ENCODE assay signal across 13 cellular contexts in the genomic region with DNA sequence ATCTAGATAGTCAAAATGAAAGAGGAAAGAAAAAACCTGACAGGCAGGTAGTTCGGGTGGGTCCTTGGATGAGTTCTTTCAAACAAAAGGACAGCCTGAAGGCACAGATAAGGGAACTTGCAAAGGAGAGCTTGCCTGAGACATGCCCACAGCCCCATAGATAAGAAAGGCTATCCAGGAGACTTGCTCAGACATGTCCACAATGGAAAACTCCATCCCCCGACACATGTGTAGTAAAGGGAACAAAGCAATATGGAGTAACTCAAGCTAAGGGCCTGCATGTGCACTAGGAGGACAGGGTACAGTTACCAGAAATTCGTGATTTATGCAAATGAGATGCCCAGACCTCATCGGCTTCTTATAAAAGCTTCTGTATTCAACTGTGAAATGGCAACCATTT.
DNase-seq lines count a peak whose midpoint lies in the region; ATAC-seq, FAIRE-seq and TF ChIP-seq lines count a peak whose summit lies in the region.
"Had no signal": no experiment of that assay in that cellular context is flagged by ENCODE, and none has a peak within 500 bp of the region (broad histone marks: within the 10 kb centered on the region; RNA-seq: fewer than 3 reads in every experiment).

No MANE protein-coding gene starts in this region.

- no peaks in the 10 kb centered on the region for H3K9me3 Mint-ChIP-seq in astrocyte (ENCODE audit: unreplicated experiment)

- TF ChIP-seq POLR2A in GM18505 (IDR thresholded peaks at IDR 0.05; ENCODE audit: borderline replicate concordance, extremely low read depth, insufficient read depth, insufficient read length): no peak

- DNase-seq in GM12865 (ENCODE audit: low read depth) (peak; percentile 7), NCI-H146 (lab: John Stamatoyannopoulos, UW) (peak; percentile 99), astrocyte (ENCODE audit: low read depth) (peak; percentile 47), keratinocyte (ENCODE audit: low read depth, low spot score) (peak; percentile 86), Ammon's horn (ENCODE audit: low spot score) (no peak), NCI-H2081 (lab: John Stamatoyannopoulos, UW) (no peak)
- DNase-seq: foreskin melanocyte had no signal

- H3K27ac Mint-ChIP-seq in astrocyte (ENCODE audit: unreplicated experiment): peak overlapping the region; percentile 95
- H3K27ac Mint-ChIP-seq: memory B cell had no signal

- H3K9me1 ChIP-seq in keratinocyte (ENCODE audit: control insufficient read depth, extremely low read depth, insufficient read depth, low read length): no peaks in the 10 kb centered on the region

- H3K79me2 ChIP-seq in astrocyte (ENCODE audit: insufficient read depth, low read length): no peaks in the 10 kb centered on the region
- H3K79me2 ChIP-seq in keratinocyte (ENCODE audit: control insufficient read depth, insufficient read depth, low read length): no peaks in the 10 kb centered on the region

- H3K36me3 ChIP-seq in astrocyte (ENCODE audit: insufficient read depth, low read length) (no peaks in the 10 kb centered on the region), keratinocyte (ENCODE audit: control insufficient read depth in 2 of 2, extremely low read depth in 1 of 2, insufficient read depth in 2 of 2, low read length in 2 of 2) (no peaks in the 10 kb centered on the region)
- H3K36me3 ChIP-seq: cardiac muscle cell, thoracic aorta had no signal

- H3K27me3 ChIP-seq in astrocyte (ENCODE audit: insufficient read depth, low read length) (no peaks in the 10 kb centered on the region), keratinocyte (ENCODE audit: control insufficient read depth, extremely low read depth, insufficient read depth, low read length) (no peaks in the 10 kb centered on the region)
- H3K27me3 ChIP-seq: cardiac muscle cell had no signal

- TF ChIP-seq CTCF in GM12865 (IDR thresholded peaks at IDR 0.05; ENCODE audit: insufficient read depth, low read depth, low read length, missing control alignments) (no peak), astrocyte (IDR thresholded peaks at IDR 0.05; ENCODE audit: insufficient read depth, low read depth, low read length) (no peak), keratinocyte (optimal IDR thresholded peaks at IDR 0.05 in 1 of 3, IDR thresholded peaks at IDR 0.05 in 1 of 3, conservative IDR thresholded peaks at IDR 0.05 in 1 of 3; ENCODE audit: extremely low read depth in 1 of 3, insufficient read depth in 2 of 3, low read length in 3 of 3) (no peak)

- no peak overlapping the region for H3K4me3 Mint-ChIP-seq in astrocyte (ENCODE audit: unreplicated experiment)
- H3K4me3 Mint-ChIP-seq: memory B cell had no signal

- no peaks in the 10 kb centered on the region for H4K20me1 ChIP-seq in astrocyte (ENCODE audit: insufficient read depth, low read length)
- no peaks in the 10 kb centered on the region for H4K20me1 ChIP-seq in keratinocyte (ENCODE audit: control insufficient read depth, extremely low read depth, insufficient read depth, low read length)

- no peaks in the 10 kb centered on the region for H3K27me3 Mint-ChIP-seq in astrocyte (ENCODE audit: low read depth, unreplicated experiment)
- H3K27me3 Mint-ChIP-seq: memory B cell had no signal

- H3K4me3 ChIP-seq in GM12865 (ENCODE audit: low read depth, low read length) (no peak overlapping the region), astrocyte (ENCODE audit: insufficient read depth, low read depth, low read length) (no peak overlapping the region), keratinocyte (ENCODE audit: control insufficient read depth in 2 of 3, extremely low read depth in 1 of 3, insufficient read depth in 2 of 3, low read depth in 1 of 3, low read length in 3 of 3) (peak overlapping the region in 2 of 3 experiments; percentile 22 to 46)
- H3K4me3 ChIP-seq: cardiac muscle cell, thoracic aorta had no signal

- H2AFZ ChIP-seq in astrocyte (ENCODE audit: low read depth, low read length) (peak overlapping the region; percentile 40), keratinocyte (ENCODE audit: control insufficient read depth, low read length) (peak overlapping the region; percentile 66)

- ATAC-seq in GM21447 (IDR thresholded peaks at IDR 0.05; ENCODE audit: unreplicated experiment): no peak
- no peak for ATAC-seq in GM18505 (IDR thresholded peaks at IDR 0.05; ENCODE audit: unreplicated experiment)

- dilution Hi-C loops in keratinocyte (cut with MboI; ENCODE audit: extremely low pct_ligation_motif_present, low sequenced_read_pairs): no loop called here

- H3K36me3 Mint-ChIP-seq in astrocyte (ENCODE audit: low read depth, unreplicated experiment): no peaks in the 10 kb centered on the region
- H3K36me3 Mint-ChIP-seq: memory B cell had no signal

- H3K9me3 ChIP-seq in astrocyte (ENCODE audit: insufficient read depth, low read depth, low read length) (no peaks in the 10 kb centered on the region), keratinocyte (ENCODE audit: control insufficient read depth, low read depth, low read length) (no peaks in the 10 kb centered on the region)
- H3K9me3 ChIP-seq: thoracic aorta had no signal

- H3K4me1 ChIP-seq in astrocyte (ENCODE audit: insufficient read depth, low read length): peaks cover 2% of the 10 kb centered on the region
- H3K4me1 ChIP-seq in keratinocyte (ENCODE audit: control insufficient read depth, extremely low read depth, insufficient read depth, low read length): peaks cover 9% of the 10 kb centered on the region

- no peak overlapping the region for H3K27ac ChIP-seq in astrocyte (ENCODE audit: low read depth, low read length)
- H3K27ac ChIP-seq in keratinocyte (ENCODE audit: control insufficient read depth, insufficient read depth, low read length): peak overlapping the region; percentile 25
- H3K27ac ChIP-seq: cardiac muscle cell, KMS-11, thoracic aorta had no signal

- FAIRE-seq in astrocyte (lab: Jason Lieb, UNC) (no peak), keratinocyte (lab: Jason Lieb, UNC) (peak; percentile 96)

- no peak overlapping the region for H3K9ac ChIP-seq in astrocyte (ENCODE audit: low read length)
- no peak overlapping the region for H3K9ac ChIP-seq in keratinocyte (ENCODE audit: control insufficient read depth, extremely low read depth, insufficient read depth, low read length)
- H3K9ac ChIP-seq: KMS-11 had no signal

- H3K4me1 Mint-ChIP-seq in astrocyte (ENCODE audit: low read depth, unreplicated experiment): peaks cover 5% of the 10 kb centered on the region
- H3K4me1 Mint-ChIP-seq: memory B cell had no signal

- no peak overlapping the region for H3K4me2 ChIP-seq in astrocyte (ENCODE audit: low read length)
- H3K4me2 ChIP-seq in keratinocyte (ENCODE audit: control insufficient read depth, extremely low read depth, insufficient read depth, low read depth, low read length): peak overlapping the region; percentile 80
- H3K4me2 ChIP-seq: KMS-11 had no signal

Comparison
In these comparisons a context has a peak if more than half of its experiments do, and no peak if none do; other contexts are left out.
1. DNase-seq: peak in GM12865 (single experiment), NCI-H146 (single experiment), astrocyte (single experiment) and keratinocyte (single experiment); none in Ammon's horn (single experiment) and NCI-H2081 (0 of 2).
2. H3K4me3 ChIP-seq: peak in keratinocyte (2 of 3); none in GM12865 (single experiment) and astrocyte (single experiment).